Comparison of ENCODE assay signal across 9 cellular contexts in genomic region chr3:71245971-71246860, GRCh38.
DNase-seq lines count a peak whose midpoint lies in the region; FAIRE-seq and TF ChIP-seq lines count a peak whose summit lies in the region.
"Had no signal": no experiment of that assay in that cellular context is flagged by ENCODE, and none has a peak within 500 bp of the region (broad histone marks: within the 10 kb centered on the region; RNA-seq: fewer than 3 reads in every experiment).

No MANE protein-coding gene starts in this region.

- no peaks in the 10 kb centered on the region for H3K9me3 Mint-ChIP-seq in nephron

- no peaks in the 10 kb centered on the region for H3K27me3 ChIP-seq in ACC112 (ENCODE audit: insufficient read depth, low read length)
- H3K27me3 ChIP-seq in fibroblast of lung (ENCODE audit: control insufficient read depth, insufficient read depth, low read length) = no peaks in the 10 kb centered on the region

- peak overlapping the region; percentile 34 to 48 (median 46) for H3K4me3 Mint-ChIP-seq in nephron

- H2AFZ ChIP-seq in ACC112 (ENCODE audit: low read length, unreplicated experiment) = peak overlapping the region; percentile 40
- H2AFZ ChIP-seq in fibroblast of lung (ENCODE audit: low read length) = no peak overlapping the region

- POLR2A ChIA-PET in GM10248 (lab: Yijun Ruan, JAX) = interaction anchor here (0.6 kb wide), 1 partner anchor 1057 kb away, joined by 3 read pairs; no protein-coding TSS in a partner anchor

- no peaks in the 10 kb centered on the region for H4K20me1 ChIP-seq in fibroblast of lung (ENCODE audit: control insufficient read depth, extremely low read depth, insufficient read depth, low read length)

- peak; percentile 27 for DNase-seq in SK-N-DZ (ENCODE audit: low spot score)
- DNase-seq in fibroblast of lung (ENCODE audit: low read depth in 2 of 2) = no peak
- DNase-seq in kidney = no peak
- no peak for DNase-seq in AML-193 (lab: John Stamatoyannopoulos, UW)
- DNase-seq in DMS153 (lab: John Stamatoyannopoulos, UW) = no peak
- DNase-seq in GM10248 (ENCODE audit: extremely low spot score) = no peak

- H3K4me2 ChIP-seq in fibroblast of lung (ENCODE audit: extremely low read depth, insufficient read depth, low read length) = peak overlapping the region; percentile 18
- H3K4me2 ChIP-seq: KMS-11 had no signal

- H3K9me3 ChIP-seq in fibroblast of lung (ENCODE audit: control insufficient read depth, insufficient read depth, low read depth, low read length) (no peaks in the 10 kb centered on the region), kidney (ENCODE audit: control insufficient read depth in 1 of 2, low read length in 2 of 2) (no peaks in the 10 kb centered on the region)

- H3K27ac Mint-ChIP-seq in nephron = peak overlapping the region; percentile 52 to 83 (median 80)

- TF ChIP-seq CTCF in fibroblast of lung (conservative IDR thresholded peaks at IDR 0.05 in 1 of 2, IDR thresholded peaks at IDR 0.05 in 1 of 2; ENCODE audit: low read depth in 1 of 2, low read length in 2 of 2) = no peak
- no peak for TF ChIP-seq CTCF in nephron (IDR thresholded peaks at IDR 0.05; ENCODE audit: unreplicated experiment in 3 of 3)
- no peak for TF ChIP-seq CTCF in kidney (IDR thresholded peaks at IDR 0.05; ENCODE audit: borderline replicate concordance, extremely low read depth, insufficient read depth)
- no peak for TF ChIP-seq CTCF in GM10248 (IDR thresholded peaks at IDR 0.05; ENCODE audit: control extremely low read depth, extremely low read depth, low read depth, missing control alignments)

- peak overlapping the region; percentile 32 for H3K4me3 ChIP-seq in ACC112 (ENCODE audit: low read depth, low read length)
- H3K4me3 ChIP-seq in fibroblast of lung (replicated peaks in 1 of 4; ENCODE audit: control extremely low read depth in 1 of 4, insufficient read depth in 1 of 4, low read depth in 3 of 4, low read length in 4 of 4) = no peak overlapping the region
- H3K4me3 ChIP-seq in kidney (ENCODE audit: low read length in 2 of 2) = no peak overlapping the region

- H3K27ac ChIP-seq in ACC112 (ENCODE audit: low read depth, low read length) (peak overlapping the region; percentile 20; the same call in 1 of the 2 replicates), fibroblast of lung (ENCODE audit: insufficient read depth, low read length) (no peak overlapping the region), kidney (ENCODE audit: low read depth in 2 of 2, low read length in 2 of 2) (no peak overlapping the region)
- H3K27ac ChIP-seq: KMS-11 had no signal

- H3K9ac ChIP-seq in fibroblast of lung (ENCODE audit: insufficient read depth, low read length) = no peak overlapping the region
- no peak overlapping the region for H3K9ac ChIP-seq in kidney (ENCODE audit: low read length in 2 of 2)
- H3K9ac ChIP-seq: KMS-11 had no signal

- peaks cover 66% of the 10 kb centered on the region for H3K4me1 Mint-ChIP-seq in nephron

- H3K79me2 ChIP-seq in ACC112 (ENCODE audit: control insufficient read depth, insufficient read depth, low read length, unreplicated experiment) (no peaks in the 10 kb centered on the region), fibroblast of lung (ENCODE audit: control insufficient read depth, insufficient read depth, low read length) (no peaks in the 10 kb centered on the region)

- intact Hi-C loops in kidney (cut with DNase I) = no loop called here

- no peaks in the 10 kb centered on the region for H3K36me3 Mint-ChIP-seq in nephron (ENCODE audit: low read depth)

- H3K36me3 ChIP-seq in ACC112 (ENCODE audit: insufficient read depth, low read length) (no peaks in the 10 kb centered on the region), fibroblast of lung (ENCODE audit: control insufficient read depth, insufficient read depth, low read length) (no peaks in the 10 kb centered on the region), kidney (ENCODE audit: control insufficient read depth in 1 of 2, insufficient read depth in 2 of 2, low read length in 2 of 2) (no peaks in the 10 kb centered on the region)

- CTCF ChIA-PET in GM10248 (lab: Yijun Ruan, JAX) = interaction anchor here (1.1 to 2.1 kb wide), 2 partner anchors 10 to 17 kb away, joined by 3 to 6 read pairs; no protein-coding TSS in a partner anchor

- H3K4me1 ChIP-seq in ACC112 (ENCODE audit: control insufficient read depth, insufficient read depth, low read length, unreplicated experiment) = peaks cover 51% of the 10 kb centered on the region
- H3K4me1 ChIP-seq in fibroblast of lung (ENCODE audit: control insufficient read depth, extremely low read depth, insufficient read depth, low read length) = no peaks in the 10 kb centered on the region
- peaks cover 4 to 5% of the 10 kb centered on the region in 2 donors for H3K4me1 ChIP-seq in kidney (ENCODE audit: control insufficient read depth in 1 of 2, insufficient read depth in 1 of 2, low read depth in 1 of 2, low read length in 2 of 2)

- peaks cover 4% of the 10 kb centered on the region for H3K27me3 Mint-ChIP-seq in nephron (ENCODE audit: low read depth)

- FAIRE-seq in kidney (lab: Jason Lieb, UNC) = no peak
